ENCODE assay signal across 23 cellular contexts in genomic region chr5:81402180-81402930, GRCh38. TPM values are rescaled to one million over a fixed set of nuclear protein-coding genes. Genes with fewer than 3 reads are reported as not detected.
"Had no signal": no experiment of that assay in that cellular context is flagged by ENCODE, and none has a peak within 500 bp of the region (broad histone marks: within the 10 kb centered on the region; RNA-seq: fewer than 3 reads in every experiment).

No MANE protein-coding gene starts in this region.

- DNase-seq: cortex of kidney; dorsolateral prefrontal cortex; effector CD8-positive, alpha-beta T cell; heart right ventricle; immature natural killer cell; left ventricle myocardium superior; mesendoderm; natural killer cell; nucleus accumbens; ovary; stimulated activated CD4-positive, alpha-beta T cell treated with anti-CD3 and anti-CD28 coated beads, Interleukin-4, amount 100 ng/mL, for 1 hour; stimulated activated CD8-positive, alpha-beta memory T cell treated with anti-CD3 and anti-CD28 coated beads, Interleukin-4, amount 100 ng/mL, for 48 hours; stimulated activated naive CD8-positive, alpha-beta T cell treated with anti-CD3 and anti-CD28 coated beads, Interleukin-15, Interleukin-2, amounts not matched to agents 100 U/mL and 50 U/mL, for 24 hours; thyroid gland had no signal

- H3K4me3 ChIP-seq: dorsolateral prefrontal cortex, heart right ventricle, neural progenitor cell, ovary, right atrium auricular region, smooth muscle cell, suprapubic skin, thyroid gland had no signal

- ATAC-seq: heart right ventricle; left ventricle myocardium superior; natural killer cell; stimulated activated naive CD8-positive, alpha-beta T cell treated with anti-CD3 and anti-CD28 coated beads, Interleukin-15, Interleukin-2, amounts not matched to agents 100 U/mL and 50 U/mL, for 24 hours had no signal

- H3K27me3 ChIP-seq: neural progenitor cell, ovary, right atrium auricular region, suprapubic skin, thyroid gland had no signal

- H3K9me3 ChIP-seq: heart right ventricle, ovary, right atrium auricular region, suprapubic skin, thyroid gland had no signal

- H3K4me1 ChIP-seq: right atrium auricular region, suprapubic skin, thyroid gland had no signal

- H3K9ac ChIP-seq: neural progenitor cell had no signal

- H3K27ac ChIP-seq: dorsolateral prefrontal cortex, heart right ventricle, neural progenitor cell, ovary, right atrium auricular region, suprapubic skin, thyroid gland had no signal

- H3K36me3 ChIP-seq: heart right ventricle, neural progenitor cell, ovary, right atrium auricular region, suprapubic skin, thyroid gland had no signal

- FAIRE-seq: keratinocyte, urothelium cell line had no signal

RNA-seq across cellular contexts. Expression of gene ACOT12, which starts 8.4 kb away (rescaled TPM):
- total RNA-seq: heart right ventricle, left ventricle myocardium superior, lung microvascular endothelial cell, myocyte, natural killer cell, right atrium auricular region, smooth muscle cell, thyroid gland had no signal
- polyA plus RNA-seq: esophagus, immature natural killer cell, keratinocyte, ovary, smooth muscle cell had no signal
